16 cellular contexts compared by ENCODE assay signal in genomic region chr4:48603366-48604003, GRCh38.
DNase-seq lines count a peak whose midpoint lies in the region; ATAC-seq and TF ChIP-seq lines count a peak whose summit lies in the region.
"Had no signal": no experiment of that assay in that cellular context is flagged by ENCODE, and none has a peak within 500 bp of the region (broad histone marks: within the 10 kb centered on the region; RNA-seq: fewer than 3 reads in every experiment).

No MANE protein-coding gene starts in this region.

- no peak for TF ChIP-seq CTCF in HFFc6 (IDR thresholded peaks at IDR 0.05)
- no peak for TF ChIP-seq CTCF in VCaP (conservative IDR thresholded peaks at IDR 0.05)
- TF ChIP-seq CTCF in left lung (IDR thresholded peaks at IDR 0.05): no peak
- TF ChIP-seq CTCF in smooth muscle cell (IDR thresholded peaks at IDR 0.05; ENCODE audit: borderline replicate concordance, insufficient read depth, poor library complexity, severe bottlenecking): no peak

- no peaks in the 10 kb centered on the region for H3K9me3 ChIP-seq in left lung
- H3K9me3 ChIP-seq in smooth muscle cell (replicated peaks; ENCODE audit: low read depth): no peaks in the 10 kb centered on the region
- H3K9me3 ChIP-seq: gastrocnemius medialis, testis had no signal

- H3K27ac ChIP-seq in VCaP: peak overlapping the region; percentile 95
- peak overlapping the region in 1 of 2 donors; percentile 39 for H3K27ac ChIP-seq in left lung
- peak overlapping the region; percentile 80 for H3K27ac ChIP-seq in smooth muscle cell (ENCODE audit: low read depth)
- H3K27ac ChIP-seq: gastrocnemius medialis, testis had no signal

- CTCF ChIA-PET in activated CD4-positive, alpha-beta T cell treated with anti-CD3 and anti-CD28 coated beads, Interleukin-2, amount 10 ng/mL, durations not matched to agents 7 days and 5 days (lab: Charles Lee): no interaction called here

- H3K4me3 ChIP-seq in left lung: no peak overlapping the region
- no peak overlapping the region for H3K4me3 ChIP-seq in smooth muscle cell
- H3K4me3 ChIP-seq: gastrocnemius medialis, testis had no signal

- POLR2A ChIA-PET in activated CD4-positive, alpha-beta T cell treated with anti-CD3 and anti-CD28 coated beads, Interleukin-2, amount 10 ng/mL, durations not matched to agents 7 days and 5 days (lab: Charles Lee): no interaction called here

- H3K9ac ChIP-seq in smooth muscle cell (ENCODE audit: low read depth): no peak overlapping the region

- H3K27ac Mint-ChIP-seq in HFFc6: peak overlapping the region; percentile 80
- no peak overlapping the region for H3K27ac Mint-ChIP-seq in activated CD4-positive, alpha-beta T cell treated with anti-CD3 and anti-CD28 coated beads, Interleukin-2, amount 10 ng/mL, durations not matched to agents 7 days and 5 days
- H3K27ac Mint-ChIP-seq: activated T-helper 2 cell treated with anti-CD3 and anti-CD28 coated beads, Interferon-gamma antibody, Interleukin-2, Interleukin-4, amounts not matched to agents 10 μg/mL and 5 μg/mL and 100 μg/mL, durations not matched to agents 14 hours and 24 hours and 36 hours; IgD-negative memory B cell had no signal

- peaks cover 0 to 17% of the 10 kb centered on the region in 2 donors for H3K36me3 ChIP-seq in left lung
- H3K36me3 ChIP-seq in smooth muscle cell (ENCODE audit: low read depth): no peaks in the 10 kb centered on the region
- H3K36me3 ChIP-seq: gastrocnemius medialis had no signal

- no peaks in the 10 kb centered on the region for H3K79me2 ChIP-seq in smooth muscle cell (ENCODE audit: low read depth)

- 94% methylated on average over 3 of the region's 3 CpGs for WGBS in smooth muscle cell (ENCODE audit: low lambda C conversion rate)

- no peak overlapping the region for H3K4me2 ChIP-seq in smooth muscle cell

- DNase-seq in HFFc6 (no peak), left lung (no peak), smooth muscle cell (lab: John Stamatoyannopoulos, UW; ENCODE audit: unreplicated experiment) (no peak), retina (no peak), ecto neural progenitor cell (ENCODE audit: low spot score) (no peak)
- DNase-seq in activated CD4-positive, alpha-beta T cell treated with anti-CD3 and anti-CD28 coated beads, Interleukin-2, amount 10 ng/mL, durations not matched to agents 7 days and 5 days: no peak
- DNase-seq: activated CD4-positive, alpha-beta T cell treated with anti-CD3 and anti-CD28 coated beads, Interleukin-2, amount 50 U/mL, for 48 hours; amygdala; gastrocnemius medialis; NCI-H1092; NCI-H82; stimulated activated CD4-positive, alpha-beta T cell treated with anti-CD3 and anti-CD28 coated beads, Interleukin-4, amount 100 ng/mL, for 24 hours; testis had no signal

- H3F3A ChIP-seq in smooth muscle cell (ENCODE audit: low read depth): no peaks in the 10 kb centered on the region

- intact Hi-C loops in left lung (cut with DNase I): no loop called here

- H3K27me3 ChIP-seq in left lung (no peaks in the 10 kb centered on the region), smooth muscle cell (ENCODE audit: low read depth) (no peaks in the 10 kb centered on the region)
- H3K27me3 ChIP-seq: gastrocnemius medialis, testis had no signal

- peaks cover 0 to 8% of the 10 kb centered on the region in 2 donors for H3K4me1 ChIP-seq in left lung
- no peaks in the 10 kb centered on the region for H3K4me1 ChIP-seq in smooth muscle cell (ENCODE audit: low read depth)
- H3K4me1 ChIP-seq: gastrocnemius medialis, testis had no signal

- peaks cover 33% of the 10 kb centered on the region for H3K4me1 Mint-ChIP-seq in HFFc6 (ENCODE audit: low read depth)
- peaks cover 1% of the 10 kb centered on the region for H3K4me1 Mint-ChIP-seq in activated CD4-positive, alpha-beta T cell treated with anti-CD3 and anti-CD28 coated beads, Interleukin-2, amount 10 ng/mL, durations not matched to agents 7 days and 5 days
- H3K4me1 Mint-ChIP-seq: IgD-negative memory B cell had no signal

- H3K27me3 Mint-ChIP-seq in HFFc6 (ENCODE audit: insufficient read depth): no peaks in the 10 kb centered on the region
- no peaks in the 10 kb centered on the region for H3K27me3 Mint-ChIP-seq in activated CD4-positive, alpha-beta T cell treated with anti-CD3 and anti-CD28 coated beads, Interleukin-2, amount 10 ng/mL, durations not matched to agents 7 days and 5 days
- H3K27me3 Mint-ChIP-seq: IgD-negative memory B cell had no signal

- H3K4me3 Mint-ChIP-seq in HFFc6: no peak overlapping the region
- no peak overlapping the region for H3K4me3 Mint-ChIP-seq in activated CD4-positive, alpha-beta T cell treated with anti-CD3 and anti-CD28 coated beads, Interleukin-2, amount 10 ng/mL, durations not matched to agents 7 days and 5 days
- H3K4me3 Mint-ChIP-seq: IgD-negative memory B cell had no signal

- H4K20me1 ChIP-seq in smooth muscle cell (ENCODE audit: low read depth): no peaks in the 10 kb centered on the region

- peaks cover 11% of the 10 kb centered on the region; the same call in 1 of the 2 replicates for H3K36me3 Mint-ChIP-seq in HFFc6 (ENCODE audit: low read depth)
- peaks cover 28% of the 10 kb centered on the region for H3K36me3 Mint-ChIP-seq in activated CD4-positive, alpha-beta T cell treated with anti-CD3 and anti-CD28 coated beads, Interleukin-2, amount 10 ng/mL, durations not matched to agents 7 days and 5 days (ENCODE audit: low read depth)

- peak; percentile 95 for ATAC-seq in left lung
- ATAC-seq: gastrocnemius medialis had no signal

- no peak overlapping the region for H2AFZ ChIP-seq in smooth muscle cell (ENCODE audit: low read depth)

- H3K9me3 Mint-ChIP-seq in HFFc6: no peaks in the 10 kb centered on the region
- no peaks in the 10 kb centered on the region for H3K9me3 Mint-ChIP-seq in activated CD4-positive, alpha-beta T cell treated with anti-CD3 and anti-CD28 coated beads, Interleukin-2, amount 10 ng/mL, durations not matched to agents 7 days and 5 days
- H3K9me3 Mint-ChIP-seq: activated T-helper 2 cell treated with anti-CD3 and anti-CD28 coated beads, Interferon-gamma antibody, Interleukin-2, Interleukin-4, amounts not matched to agents 10 μg/mL and 5 μg/mL and 100 μg/mL, durations not matched to agents 14 hours and 24 hours and 36 hours; IgD-negative memory B cell had no signal
